In the genomic region with DNA sequence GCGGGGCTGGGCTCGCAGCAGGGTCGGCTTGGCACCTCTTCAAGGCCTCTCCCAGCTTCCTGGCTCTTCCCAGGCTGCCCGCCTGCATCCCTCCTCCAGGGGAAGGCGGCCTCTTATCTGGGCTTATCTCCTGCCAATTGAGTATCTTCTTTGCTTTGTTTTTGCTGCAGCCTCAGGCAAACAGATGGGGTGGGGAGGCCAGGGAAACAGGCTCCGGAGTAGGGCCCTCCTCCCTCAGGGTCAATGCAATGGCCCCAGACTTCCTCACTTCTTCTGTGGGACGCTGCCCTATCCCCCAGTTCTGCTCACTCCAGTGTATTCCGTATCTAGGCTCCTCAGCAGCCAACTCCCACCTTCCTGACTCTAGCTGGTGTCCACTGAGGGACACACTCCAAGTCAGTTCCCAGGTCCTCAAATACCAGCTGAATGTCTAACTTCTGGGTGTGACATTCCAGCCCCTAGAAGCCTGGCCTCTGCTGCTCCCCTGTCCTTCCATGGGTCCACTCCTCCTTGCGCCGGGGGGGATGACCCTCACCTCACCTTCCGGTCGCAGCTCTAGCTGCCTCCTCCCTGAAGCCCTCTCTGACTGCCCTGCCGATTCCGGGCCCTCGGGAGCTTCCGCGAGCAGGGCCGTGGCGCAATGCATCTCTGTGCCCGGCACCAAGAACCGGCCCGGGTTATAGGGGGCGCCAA, we compare ENCODE assay signal across 8 cellular contexts.
DNase-seq lines count a peak whose midpoint lies in the region; ATAC-seq lines count a peak whose summit lies in the region.

No MANE protein-coding gene starts in this region.

- peak; percentile 34 for DNase-seq in activated effector memory CD4-positive, alpha-beta T cell treated with Interleukin-2 at 50 U/mL for 16 hours
- DNase-seq in activated effector memory CD4-positive, alpha-beta T cell treated with anti-CD3 and anti-CD28 coated beads, Interleukin-2, amount 50 U/mL, for 16 hours, result no peak
- DNase-seq in NT2/D1 (ENCODE audit: low read depth, low spot score) (no peak), skeletal muscle cell (ENCODE audit: low read depth) (no peak), HPDE6-E6E7 (ENCODE audit: extremely low spot score) (no peak)

- no peaks in the 10 kb centered on the region for H3K9me3 ChIP-seq in NT2/D1 (ENCODE audit: insufficient read depth, low read length)

- H3K4me3 ChIP-seq in NT2/D1 (ENCODE audit: insufficient read length, low read depth) (peak overlapping the region; percentile 95), iPS-11a (ENCODE audit: low read depth, low read length) (peak overlapping the region; percentile 69), skeletal muscle cell (ENCODE audit: low read depth, low read length) (peak overlapping the region; percentile 71)

- H3K4me1 ChIP-seq in NT2/D1 (ENCODE audit: insufficient read depth, insufficient read length), result peaks cover 19% of the 10 kb centered on the region

- peaks cover 51% of the 10 kb centered on the region for H3K36me3 ChIP-seq in NT2/D1 (ENCODE audit: insufficient read depth, insufficient read length, low read length)

- ATAC-seq in HG02938 (IDR thresholded peaks at IDR 0.05; ENCODE audit: unreplicated experiment), result peak; percentile 9

- no peaks in the 10 kb centered on the region for H3K27me3 ChIP-seq in NT2/D1 (ENCODE audit: insufficient read depth, insufficient read length)

- H3K9ac ChIP-seq in NT2/D1 (ENCODE audit: insufficient read length, low read depth), result peak overlapping the region; percentile 90

- peak overlapping the region; percentile 99 for H3K27ac ChIP-seq in angular gyrus (ENCODE audit: low read depth, low read length)
